ENCODE assay signal across 12 cellular contexts in the genomic region with DNA sequence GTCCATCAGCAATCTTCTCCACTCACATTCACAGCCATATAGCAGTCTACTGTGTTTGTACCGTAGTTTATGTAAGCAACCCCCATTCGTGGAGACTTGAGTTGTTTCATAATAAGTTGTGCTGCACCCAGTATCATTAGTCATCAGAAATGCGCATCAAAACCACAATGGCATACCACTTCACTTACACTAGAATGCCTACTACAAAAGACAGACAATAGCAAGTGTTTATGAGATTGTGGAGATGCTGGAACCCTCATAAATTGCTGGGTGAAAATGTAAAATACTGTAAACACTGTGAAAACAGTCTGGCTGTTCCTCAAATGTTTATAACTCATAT.
A peak's percentile ranks its signal among the peaks of the same experiment; 100 is the strongest.
DNase-seq lines count a peak whose midpoint lies in the region; ATAC-seq and TF ChIP-seq lines count a peak whose summit lies in the region.
"Had no signal": no experiment of that assay in that cellular context is flagged by ENCODE, and none has a peak within 500 bp of the region (broad histone marks: within the 10 kb centered on the region; RNA-seq: fewer than 3 reads in every experiment).

No MANE protein-coding gene starts in this region.

- TF ChIP-seq CTCF in kidney epithelial cell (IDR thresholded peaks at IDR 0.05; ENCODE audit: insufficient read depth, low read length, poor library complexity, severe bottlenecking) = no peak

- DNase-seq in AG20443 (ENCODE audit: low spot score) = peak; percentile 83
- DNase-seq in MG63 = peak; percentile 57
- DNase-seq in amniotic stem cell (lab: John Stamatoyannopoulos, UW) = peak; percentile 67
- peak; percentile 91 for DNase-seq in kidney epithelial cell (ENCODE audit: low read depth)
- DNase-seq in C1 segment of cervical spinal cord (lab: John Stamatoyannopoulos, UW) = no peak
- DNase-seq in KBM-7 = no peak
- no peak for DNase-seq in SKM-1 (lab: John Stamatoyannopoulos, UW; ENCODE audit: unreplicated experiment)
- DNase-seq: activated CD4-positive, alpha-beta T cell treated with anti-CD3 and anti-CD28 coated beads, Interleukin-2, amount 50 U/mL, for 48 hours; RPMI8226 had no signal

- no peaks in the 10 kb centered on the region; the same call in 1 of the 2 replicates for H3K9me3 ChIP-seq in MG63
- H3K9me3 ChIP-seq: neutrophil had no signal

- in situ Hi-C loops in KBM-7 (cut with MboI; ENCODE audit: low pct_unique_long_range_greater_than_20kb, low sequenced_read_pairs) = no loop called here

- H3K27me3 ChIP-seq in MG63 (no peaks in the 10 kb centered on the region), kidney epithelial cell (ENCODE audit: control insufficient read depth, insufficient read depth, low read length) (no peaks in the 10 kb centered on the region)
- H3K27me3 ChIP-seq: cardiac muscle cell, neutrophil had no signal

- no peak for ATAC-seq in GM18907 (IDR thresholded peaks at IDR 0.05; ENCODE audit: unreplicated experiment)

- H3K36me3 ChIP-seq in MG63 (peaks cover 68% of the 10 kb centered on the region), kidney epithelial cell (ENCODE audit: control insufficient read depth, insufficient read depth, low read length) (no peaks in the 10 kb centered on the region)

- H3K4me3 ChIP-seq in MG63 (no peak overlapping the region), kidney epithelial cell (ENCODE audit: low read depth, low read length) (no peak overlapping the region)
- H3K4me3 ChIP-seq: cardiac muscle cell had no signal

Comparison
In these comparisons a context has a peak if more than half of its experiments do, and no peak if none do; other contexts are left out.
1. DNase-seq: peak in AG20443 (single experiment), MG63 (single experiment), amniotic stem cell (single experiment) and kidney epithelial cell (single experiment); none in C1 segment of cervical spinal cord (0 of 14), KBM-7 (single experiment) and SKM-1 (single experiment).